13 cellular contexts compared by ENCODE assay signal in genomic region chr1:247476328-247477058, GRCh38. TPM values are rescaled to one million over a fixed set of nuclear protein-coding genes. Genes with fewer than 3 reads are reported as not detected.
DNase-seq lines count a peak whose midpoint lies in the region; ATAC-seq and TF ChIP-seq lines count a peak whose summit lies in the region.
"Not testable (repeated sequence)": the region's sequence is repeated elsewhere in the genome, so short reads cannot be mapped to it uniquely, and the experiment has no call there.
"Had no signal": no experiment of that assay in that cellular context is flagged by ENCODE, and none has a peak within 500 bp of the region (broad histone marks: within the 10 kb centered on the region; RNA-seq: fewer than 3 reads in every experiment).

No MANE protein-coding gene starts in this region.

- peak; percentile 63 for ATAC-seq in GM18517 (IDR thresholded peaks at IDR 0.05; ENCODE audit: unreplicated experiment)
- peak; percentile 50 for ATAC-seq in GM19328 (IDR thresholded peaks at IDR 0.05; ENCODE audit: unreplicated experiment)
- peak; percentile 51 for ATAC-seq in HG02852 (IDR thresholded peaks at IDR 0.05; ENCODE audit: unreplicated experiment)
- ATAC-seq in HG03354 (IDR thresholded peaks at IDR 0.05; ENCODE audit: poor library complexity, severe bottlenecking, unreplicated experiment), result peak; percentile 64
- peak; percentile 80 to 85 for ATAC-seq in naive B cell (ENCODE audit: low read depth in 2 of 2)

- peak overlapping the region in 6 of 8 donors; percentile 13 to 86 (median 42) for H3K4me3 Mint-ChIP-seq in naive B cell

- not testable (repeated sequence) for H3K27ac ChIP-seq in Karpas-422 (ENCODE audit: low read length)
- peak overlapping the region; percentile 93 for H3K27ac ChIP-seq in OCI-LY3 (ENCODE audit: low read length)

- peak overlapping the region; percentile 71 to 97 (median 90) for H3K27ac Mint-ChIP-seq in naive B cell

- H3K4me3 ChIP-seq in Karpas-422 (ENCODE audit: low read length), result not testable (repeated sequence)
- peak overlapping the region; percentile 15; the same call in 1 of the 2 replicates for H3K4me3 ChIP-seq in OCI-LY3 (ENCODE audit: low read length)

- H3K27me3 ChIP-seq in Karpas-422 (ENCODE audit: low read length); OCI-LY3 (ENCODE audit: low read depth, low read length): not testable (repeated sequence)

- peak; percentile 18 for DNase-seq in CD1c-positive myeloid dendritic cell (ENCODE audit: extremely low spot score)
- DNase-seq in Karpas-422, result peak; percentile 48
- DNase-seq in naive B cell, result peak; percentile 51

- H3K9me3 ChIP-seq in Karpas-422 (ENCODE audit: low read length), result not testable (repeated sequence)
- peaks cover 17% of the 10 kb centered on the region; the same call in 1 of the 2 replicates for H3K9me3 ChIP-seq in OCI-LY3 (ENCODE audit: insufficient read depth, low read length)

- H3K4me2 ChIP-seq in Karpas-422 (ENCODE audit: low read depth, low read length, poor library complexity, severe bottlenecking), result not testable (repeated sequence)
- H3K4me2 ChIP-seq in OCI-LY3 (ENCODE audit: low read length), result peak overlapping the region; percentile 38

- peaks cover 14 to 18% (median 17%) of the 10 kb centered on the region in 3 donors for H3K4me1 Mint-ChIP-seq in naive B cell

- not testable (repeated sequence) for H3K9me2 ChIP-seq in Karpas-422 (replicated peaks; ENCODE audit: insufficient read depth, low read length)

- H3K9me3 Mint-ChIP-seq in naive B cell, result not testable (repeated sequence)

- H3K27me3 Mint-ChIP-seq in naive B cell, result not testable (repeated sequence)

- H3K79me2 ChIP-seq in Karpas-422 (ENCODE audit: low read length); OCI-LY3 (ENCODE audit: low read length): not testable (repeated sequence)

- TF ChIP-seq CTCF in OCI-LY3 (IDR thresholded peaks at IDR 0.05; ENCODE audit: low read depth, low read length), result not testable (repeated sequence)

- not testable (repeated sequence) for H3K9ac ChIP-seq in Karpas-422 (ENCODE audit: low read length)
- H3K9ac ChIP-seq in OCI-LY3 (ENCODE audit: low read length), result peak overlapping the region; percentile 55; the same call in 1 of the 2 replicates

- not testable (repeated sequence) for H3K36me3 ChIP-seq in Karpas-422 (ENCODE audit: insufficient read depth, low read length)
- H3K36me3 ChIP-seq in OCI-LY3 (replicated peaks; ENCODE audit: low read depth, low read length), result peaks cover 15% of the 10 kb centered on the region

- H3K36me3 Mint-ChIP-seq in naive B cell, result not testable (repeated sequence)

- not testable (repeated sequence) for H4K20me1 ChIP-seq in Karpas-422 (ENCODE audit: insufficient read depth, low read depth, low read length); OCI-LY3 (ENCODE audit: insufficient read depth, low read length)

- H3K4me1 ChIP-seq in Karpas-422 (ENCODE audit: low read length) (peaks cover 14% of the 10 kb centered on the region), OCI-LY3 (ENCODE audit: low read length) (peaks cover 57% of the 10 kb centered on the region)

- H2AFZ ChIP-seq in Karpas-422 (ENCODE audit: low read length), result not testable (repeated sequence)
- H2AFZ ChIP-seq in OCI-LY3 (ENCODE audit: low read depth, low read length), result peak overlapping the region; percentile 60; the same call in 1 of the 2 replicates

RNA-seq across cellular contexts. Expression of gene OR2B11, which starts 18.6 kb away (rescaled TPM):
- total RNA-seq in Karpas-422 (2014; rRNA removed; shearing (Covaris generic); ENCODE audit: low replicate concordance), result not detected in 2 replicates
- polyA plus RNA-seq in naive B cell (ENCODE audit: low read depth in 6 of 6), result not detected
- total RNA-seq: A172; CD4-positive, alpha-beta memory T cell; GM23248; HT1080; IMR-90 had no signal
- polyA plus RNA-seq: CD4-positive, alpha-beta memory T cell; GM23248; IMR-90 had no signal

RNA-seq across cellular contexts. Expression of gene OR2C3, which starts 59.7 kb away (rescaled TPM):
- total RNA-seq in Karpas-422 (2014; rRNA removed; shearing (Covaris generic); ENCODE audit: low replicate concordance), result not detected in 2 replicates
- polyA plus RNA-seq in naive B cell (ENCODE audit: low read depth in 6 of 6), result not detected
- total RNA-seq: A172; CD4-positive, alpha-beta memory T cell; HT1080; IMR-90 had no signal
- polyA plus RNA-seq: CD4-positive, alpha-beta memory T cell; GM23248; IMR-90 had no signal
